In genomic region chr12:63034601-63035000, GRCh38 we compare ENCODE assay signal across 11 cellular contexts.
"Had no signal": no experiment of that assay in that cellular context is flagged by ENCODE, and none has a peak within 500 bp of the region (broad histone marks: within the 10 kb centered on the region; RNA-seq: fewer than 3 reads in every experiment).

No MANE protein-coding gene starts in this region.

- H3K4me1 ChIP-seq: HAP-1 had no signal

- H3K4me2 ChIP-seq: GM23338 had no signal

- DNase-seq: GM23248, GOT3, H7, H9, HCEC 1CT, HFFc6 had no signal

- H3K36me3 ChIP-seq: HAP-1 had no signal

- ATAC-seq: GM23338, HCT116 had no signal

- H3K9me3 ChIP-seq: HAP-1 had no signal

- FAIRE-seq: H1, H54 had no signal

- H3K27ac ChIP-seq: GM23248 had no signal

- H3K4me3 ChIP-seq: GM23248, GM23338, HAP-1 had no signal
